13 cellular contexts compared by ENCODE assay signal in genomic region chr11:26042113-26042512, GRCh38.
DNase-seq lines count a peak whose midpoint lies in the region; ATAC-seq, FAIRE-seq and TF ChIP-seq lines count a peak whose summit lies in the region.
"Had no signal": no experiment of that assay in that cellular context is flagged by ENCODE, and none has a peak within 500 bp of the region (broad histone marks: within the 10 kb centered on the region; RNA-seq: fewer than 3 reads in every experiment).

No MANE protein-coding gene starts in this region.

- no peak for TF ChIP-seq POLR2A in spleen (IDR thresholded peaks at IDR 0.05)

- no peak overlapping the region for H2AFZ ChIP-seq in OCI-LY3 (ENCODE audit: low read depth, low read length)

- ATAC-seq in left lung (no peak), GM19467 (IDR thresholded peaks at IDR 0.05; ENCODE audit: unreplicated experiment) (no peak)

- H3K4me3 ChIP-seq in OCI-LY3 (ENCODE audit: low read length) (no peak overlapping the region), left lung (no peak overlapping the region), spleen (no peak overlapping the region)
- H3K4me3 ChIP-seq: BLaER1 treated with 17β-estradiol and CSF1 and Interleukin-3, amounts not matched to agents 10 nM and 100 nM had no signal

- intact Hi-C loops in left lung (cut with DNase I), result no loop called here
- intact Hi-C loops in spleen (cut with DNase I; ENCODE audit: low total_unique reads), result no loop called here

- no peaks in the 10 kb centered on the region for H3K9me3 ChIP-seq in OCI-LY3 (ENCODE audit: insufficient read depth, low read length)
- H3K9me3 ChIP-seq in left lung, result no peaks in the 10 kb centered on the region
- H3K9me3 ChIP-seq in spleen, result no peaks in the 10 kb centered on the region
- H3K9me3 ChIP-seq: BLaER1 treated with 17β-estradiol and CSF1 and Interleukin-3, amounts not matched to agents 10 nM and 100 nM had no signal

- FAIRE-seq in HTR-8/SVneo (lab: Jason Lieb, UNC), result peak; percentile 4
- FAIRE-seq: H54 had no signal

- 81 to 100% (median 93%) methylated on average over 1 to 7 of the region's 7 CpGs for WGBS in spleen, 5 donors

- H3K36me3 ChIP-seq in OCI-LY3 (replicated peaks; ENCODE audit: low read depth, low read length), result no peaks in the 10 kb centered on the region
- no peaks in the 10 kb centered on the region for H3K36me3 ChIP-seq in left lung
- no peaks in the 10 kb centered on the region for H3K36me3 ChIP-seq in spleen
- H3K36me3 ChIP-seq: BLaER1 treated with 17β-estradiol and CSF1 and Interleukin-3, amounts not matched to agents 10 nM and 100 nM had no signal

- H4K20me1 ChIP-seq in OCI-LY3 (ENCODE audit: insufficient read depth, low read length), result no peaks in the 10 kb centered on the region
- H4K20me1 ChIP-seq: BLaER1 treated with 17β-estradiol and CSF1 and Interleukin-3, amounts not matched to agents 10 nM and 100 nM had no signal

- H3K4me1 ChIP-seq in OCI-LY3 (ENCODE audit: low read length) (peaks cover 39% of the 10 kb centered on the region), left lung (no peaks in the 10 kb centered on the region), spleen (no peaks in the 10 kb centered on the region)
- H3K4me1 ChIP-seq: BLaER1 treated with 17β-estradiol and CSF1 and Interleukin-3, amounts not matched to agents 10 nM and 100 nM had no signal

- H3K4me2 ChIP-seq in OCI-LY3 (ENCODE audit: low read length), result 0 out of 2 replicates have a peak overlapping the region, but pooled peaks have one; percentile 1
- H3K4me2 ChIP-seq: BLaER1 treated with 17β-estradiol and CSF1 and Interleukin-3, amounts not matched to agents 10 nM and 100 nM had no signal

- H3K79me2 ChIP-seq in OCI-LY3 (ENCODE audit: low read length), result no peaks in the 10 kb centered on the region

- no peak for DNase-seq in HTR-8/SVneo (ENCODE audit: insufficient read length, low spot score)
- peak; percentile 26 to 29 for DNase-seq in left lung
- DNase-seq in spleen, result peak; percentile 41
- DNase-seq in NCI-H2227 (lab: John Stamatoyannopoulos, UW; ENCODE audit: unreplicated experiment), result no peak
- DNase-seq in NCI-H1048 (lab: John Stamatoyannopoulos, UW), result no peak
- DNase-seq: ACHN; CD4-positive, CD25-positive, alpha-beta regulatory T cell; DMS53 had no signal

- TF ChIP-seq CTCF in OCI-LY3 (IDR thresholded peaks at IDR 0.05; ENCODE audit: low read depth, low read length), result no peak
- TF ChIP-seq CTCF in left lung (IDR thresholded peaks at IDR 0.05), result no peak
- no peak for TF ChIP-seq CTCF in spleen (IDR thresholded peaks at IDR 0.05 in 8 of 11, conservative IDR thresholded peaks at IDR 0.05 in 3 of 11)

- H3K27me3 ChIP-seq in OCI-LY3 (ENCODE audit: low read depth, low read length) (peaks cover 10% of the 10 kb centered on the region), left lung (no peaks in the 10 kb centered on the region), spleen (replicated peaks in 1 of 7) (no peaks in the 10 kb centered on the region)
- H3K27me3 ChIP-seq: BLaER1 treated with 17β-estradiol and CSF1 and Interleukin-3, amounts not matched to agents 10 nM and 100 nM had no signal

- H3K9ac ChIP-seq in OCI-LY3 (ENCODE audit: low read length), result no peak overlapping the region
- H3K9ac ChIP-seq: BLaER1 treated with 17β-estradiol and CSF1 and Interleukin-3, amounts not matched to agents 10 nM and 100 nM had no signal

- H3K27ac ChIP-seq in OCI-LY3 (ENCODE audit: low read length) (no peak overlapping the region), left lung (no peak overlapping the region), spleen (no peak overlapping the region)
- H3K27ac ChIP-seq: BLaER1 treated with 17β-estradiol and CSF1 and Interleukin-3, amounts not matched to agents 10 nM and 100 nM; HL-60 had no signal

Comparison
In these comparisons a context has a peak if more than half of its experiments do, and no peak if none do; other contexts are left out.
1. DNase-seq: peak in left lung (2 of 2) and spleen (single experiment); none in HTR-8/SVneo (single experiment), NCI-H2227 (single experiment) and NCI-H1048 (single experiment).